8 cellular contexts compared by ENCODE assay signal in genomic region chr15:63502843-63503738, GRCh38. TPM values are rescaled to one million over a fixed set of nuclear protein-coding genes. Genes with fewer than 3 reads are reported as not detected.
A peak's percentile ranks its signal among the peaks of the same experiment; 100 is the strongest.
DNase-seq lines count a peak whose midpoint lies in the region; ATAC-seq and TF ChIP-seq lines count a peak whose summit lies in the region.

No MANE protein-coding gene starts in this region.

- H3K79me2 ChIP-seq in Loucy (ENCODE audit: insufficient read depth, low read length): peaks cover 33% of the 10 kb centered on the region

- H3K9me2 ChIP-seq in Loucy (replicated peaks; ENCODE audit: low read depth, low read length): no peaks in the 10 kb centered on the region

- H4K20me1 ChIP-seq in Loucy (ENCODE audit: insufficient read depth, low read length, poor library complexity, severe bottlenecking): peaks cover 25% of the 10 kb centered on the region

- H3K36me3 Mint-ChIP-seq in activated CD4-positive, alpha-beta T cell treated with anti-CD3 and anti-CD28 coated beads, Interleukin-2, amount 10 ng/mL, durations not matched to agents 24 days and 14 days (ENCODE audit: low read depth): peaks cover 8% of the 10 kb centered on the region

- 0 out of 2 replicates have a peak, but pooled peaks cover under 1% of the 10 kb centered on the region for H3F3A ChIP-seq in Loucy (ENCODE audit: low read depth)

- H3K27me3 Mint-ChIP-seq in activated CD4-positive, alpha-beta T cell treated with anti-CD3 and anti-CD28 coated beads, Interleukin-2, amount 10 ng/mL, durations not matched to agents 24 days and 14 days: no peaks in the 10 kb centered on the region

- H3K4me2 ChIP-seq in Loucy (ENCODE audit: low read depth, low read length, poor library complexity, severe bottlenecking): peak overlapping the region; percentile 91

- H3K27ac ChIP-seq in lung (ENCODE audit: low read depth in 1 of 2, low read length in 1 of 2): peak overlapping the region; percentile 98 to 99

- ATAC-seq in lung (ENCODE audit: insufficient read depth, low FRiP score): peak; percentile 61

- peak overlapping the region; percentile 97 for H3K27ac Mint-ChIP-seq in activated CD4-positive, alpha-beta T cell treated with anti-CD3 and anti-CD28 coated beads, Interleukin-2, amount 10 ng/mL, durations not matched to agents 24 days and 14 days

- intact Hi-C loops in activated CD4-positive, alpha-beta T cell treated with anti-CD3 and anti-CD28 coated beads, Interleukin-2, amount 10 ng/mL, durations not matched to agents 24 days and 14 days (cut with micrococcal nuclease): loop anchor here (1.0 to 10.0 kb wide), 5 partner anchors 9 to 1334 kb away; partner anchors contain the start of genes CIAO2A and SNX1

- 9 to 11% methylated on average over 34 of the region's 34 CpGs for WGBS in lung, 2 donors

- H3K4me3 ChIP-seq in H7 (ENCODE audit: insufficient read depth, low read depth, low read length) (peak overlapping the region; percentile 50), Loucy (ENCODE audit: low read length, poor library complexity, severe bottlenecking) (peak overlapping the region; percentile 76), lung (peak overlapping the region; percentile 55)

- peak overlapping the region; percentile 86 for H3K4me3 Mint-ChIP-seq in activated CD4-positive, alpha-beta T cell treated with anti-CD3 and anti-CD28 coated beads, Interleukin-2, amount 10 ng/mL, durations not matched to agents 24 days and 14 days

- no peaks in the 10 kb centered on the region for H3K9me3 Mint-ChIP-seq in activated CD4-positive, alpha-beta T cell treated with anti-CD3 and anti-CD28 coated beads, Interleukin-2, amount 10 ng/mL, durations not matched to agents 24 days and 14 days

- H3K9ac ChIP-seq in ES-I3 (ENCODE audit: low read depth, low read length) (peak overlapping the region; percentile 46; the same call in 1 of the 2 replicates), Loucy (ENCODE audit: low read depth, low read length, poor library complexity, severe bottlenecking) (peak overlapping the region; percentile 60)

- DNase-seq in H7 (peak; percentile 68), dermis microvascular lymphatic vessel endothelial cell (ENCODE audit: low read depth in 2 of 2) (peak; percentile 30 to 89), lung (ENCODE audit: low spot score) (peak; percentile 96), NCI-H1092 treated with DMSO at 0.1 percent for 48 hours (lab: John Stamatoyannopoulos, UW) (no peak)
- peak; percentile 87 for DNase-seq in activated CD4-positive, alpha-beta T cell treated with anti-CD3 and anti-CD28 coated beads, Interleukin-2, amount 10 ng/mL, durations not matched to agents 24 days and 14 days
- peak; percentile 42 to 63 (median 57) for DNase-seq in stimulated activated CD4-positive, alpha-beta T cell treated with anti-CD3 and anti-CD28 coated beads, TNF-alpha, amount 100 ng/mL, for 4 hours (ENCODE audit: low read depth in 3 of 3)

- peak overlapping the region; percentile 88; the same call in 1 of the 2 replicates for H2AFZ ChIP-seq in Loucy (ENCODE audit: low read length)

- TF ChIP-seq CTCF in Loucy (conservative IDR thresholded peaks at IDR 0.05; ENCODE audit: low read length) (no peak), lung (IDR thresholded peaks at IDR 0.05; ENCODE audit: control extremely low read depth, extremely low read depth) (no peak)

- H3K9me3 ChIP-seq in ES-I3 (ENCODE audit: control insufficient read depth, insufficient read depth, low read length) (no peaks in the 10 kb centered on the region), Loucy (ENCODE audit: insufficient read depth, low read depth, low read length) (no peaks in the 10 kb centered on the region), lung (ENCODE audit: control insufficient read depth in 2 of 2, insufficient read depth in 1 of 2, low read length in 1 of 2) (no peaks in the 10 kb centered on the region)

- H3K27me3 ChIP-seq in H7 (ENCODE audit: control insufficient read depth, insufficient read depth, low read length): peaks cover 81% of the 10 kb centered on the region
- H3K27me3 ChIP-seq in Loucy (ENCODE audit: insufficient read depth, low read length, poor library complexity, severe bottlenecking): no peaks in the 10 kb centered on the region
- H3K27me3 ChIP-seq in lung (ENCODE audit: control insufficient read depth, insufficient read depth): no peaks in the 10 kb centered on the region

- H3K4me1 ChIP-seq in ES-I3 (ENCODE audit: insufficient read depth, low read length) (peaks cover 12% of the 10 kb centered on the region; the same call in 1 of the 2 replicates), Loucy (ENCODE audit: insufficient read depth, low read length, poor library complexity, severe bottlenecking) (peaks cover 27% of the 10 kb centered on the region), lung (ENCODE audit: control insufficient read depth in 2 of 2, insufficient read depth in 2 of 2, low read length in 2 of 2) (peaks cover 9 to 25% of the 10 kb centered on the region in 2 donors)

- no peaks in the 10 kb centered on the region for H3K36me3 ChIP-seq in ES-I3 (ENCODE audit: insufficient read depth, low read length)
- H3K36me3 ChIP-seq in H7 (replicated peaks; ENCODE audit: control insufficient read depth, insufficient read depth, low read length): no peaks in the 10 kb centered on the region
- no peaks in the 10 kb centered on the region for H3K36me3 ChIP-seq in Loucy (ENCODE audit: insufficient read depth, low read length)
- H3K36me3 ChIP-seq in lung (ENCODE audit: control insufficient read depth in 2 of 2, insufficient read depth in 2 of 2, low read length in 2 of 2): no peaks in the 10 kb centered on the region

- peaks cover 63% of the 10 kb centered on the region for H3K4me1 Mint-ChIP-seq in activated CD4-positive, alpha-beta T cell treated with anti-CD3 and anti-CD28 coated beads, Interleukin-2, amount 10 ng/mL, durations not matched to agents 24 days and 14 days

RNA-seq across cellular contexts. Expression of gene USP3, which starts 1.3 kb away (rescaled TPM):
- 30.0 and 50.8 TPM in 2 replicates for total RNA-seq in H7 (2014; rRNA removed; shearing (Covaris generic))
- total RNA-seq in activated CD4-positive, alpha-beta T cell treated with anti-CD3 and anti-CD28 coated beads, Interleukin-2, amount 10 ng/mL, durations not matched to agents 24 days and 14 days: 46.7 and 49.2 TPM in 2 replicates
- 29.5 and 37.6 TPM in 2 replicates for total RNA-seq in dermis microvascular lymphatic vessel endothelial cell
- total RNA-seq in lung: 10 to 100 TPM; 70.1 to 95.5 TPM
- 10 to 100 TPM; 29.1 to 29.8 TPM for polyA plus RNA-seq in lung
